ENCODE assay signal across 8 cellular contexts in genomic region chr6:79947191-79948173, GRCh38. TPM values are rescaled to one million over a fixed set of nuclear protein-coding genes. Genes with fewer than 3 reads are reported as not detected.
DNase-seq lines count a peak whose midpoint lies in the region; ATAC-seq, FAIRE-seq and TF ChIP-seq lines count a peak whose summit lies in the region.

ELOVL4 (minus strand) TSS chr6:79947553; CDS start chr6:79947279, 274 bp downstream.

- peak; percentile 61 for DNase-seq in DMS114 treated with DMSO at 0.1 percent for 48 hours (lab: John Stamatoyannopoulos, UW; ENCODE audit: unreplicated experiment)
- DNase-seq in HCEC 1CT, result peak; percentile 11
- DNase-seq in NCI-H1694 (lab: John Stamatoyannopoulos, UW), result peak; percentile 50
- DNase-seq in WTC11 (ENCODE audit: low spot score), result peak; percentile 91
- DNase-seq in cerebellar cortex (ENCODE audit: low spot score), result peak; percentile 89
- DNase-seq in kidney, result peak; percentile 82
- peak; percentile 49 for DNase-seq in stimulated activated CD4-positive, alpha-beta T cell treated with anti-CD3 and anti-CD28 coated beads, Interleukin-12 subunit alpha, Interleukin-12 subunit beta, amount 100 ng/mL, for 4 hours
- no peak for DNase-seq in mesenteric fat pad (ENCODE audit: low spot score)

- no peaks in the 10 kb centered on the region for H3K36me3 Mint-ChIP-seq in WTC11

- TF ChIP-seq CTCF in WTC11 (IDR thresholded peaks at IDR 0.05) (no peak), kidney (IDR thresholded peaks at IDR 0.05; ENCODE audit: borderline replicate concordance, extremely low read depth, insufficient read depth) (no peak)

- peaks cover 41% of the 10 kb centered on the region for H3K4me1 Mint-ChIP-seq in WTC11

- H3K27ac Mint-ChIP-seq in WTC11, result peak within 1 kb of the TSS; percentile 51; the same call in 1 of the 2 replicates

- intact Hi-C loops in kidney (cut with DNase I), result no loop called here

- no peaks in the 10 kb centered on the region for H3K9me3 ChIP-seq in kidney (ENCODE audit: control insufficient read depth in 1 of 2, low read length in 2 of 2)

- H3K27me3 Mint-ChIP-seq in WTC11 (ENCODE audit: low read depth), result peaks cover 8% of the 10 kb centered on the region

- peak; percentile 89 for ATAC-seq in WTC11

- no peak within 1 kb of the TSS for H3K27ac ChIP-seq in kidney (ENCODE audit: low read depth in 2 of 2, low read length in 2 of 2)

- CTCF ChIA-PET in WTC11 (lab: Charles Lee), result interaction anchor here (0.7 to 2.3 kb wide), 13 partner anchors 10 to 254 kb away, joined by 3 to 19 read pairs (median 5); partner anchors contain the start of gene TTK

- H3K9me3 Mint-ChIP-seq in WTC11, result no peaks in the 10 kb centered on the region

- H3K4me3 ChIP-seq in kidney (ENCODE audit: low read length in 2 of 2), result peak within 1 kb of the TSS; percentile 46 to 56

- no peak for FAIRE-seq in kidney (lab: Jason Lieb, UNC)

- no peak within 1 kb of the TSS for H3K9ac ChIP-seq in kidney (ENCODE audit: low read length in 2 of 2)

- H3K4me1 ChIP-seq in kidney (ENCODE audit: control insufficient read depth in 1 of 2, insufficient read depth in 1 of 2, low read depth in 1 of 2, low read length in 2 of 2), result peaks cover 0 to 6% of the 10 kb centered on the region in 2 donors

- H3K36me3 ChIP-seq in kidney (ENCODE audit: control insufficient read depth in 1 of 2, insufficient read depth in 2 of 2, low read length in 2 of 2), result no peaks in the 10 kb centered on the region

- H3K4me3 Mint-ChIP-seq in WTC11, result peak within 1 kb of the TSS; percentile 96

- POLR2A ChIA-PET in WTC11 (lab: Charles Lee), result interaction anchor here (1.5 kb wide), 1 partner anchor 159 kb away, joined by 3 read pairs; the partner anchor contains the start of gene BCKDHB

TF ChIP-seq in WTC11, 78 proteins besides CTCF, POLR2A, EP300 and RAD21 (continues in another document):
- TF ChIP-seq TEAD4 (CRISPR knock-in tag; IDR thresholded peaks at IDR 0.05), result no peak
- TF ChIP-seq IRF1 (CRISPR knock-in tag; IDR thresholded peaks at IDR 0.05), result no peak; the same call in 1 of the 2 replicates
- no peak for TF ChIP-seq GABPB1 (CRISPR knock-in tag; IDR thresholded peaks at IDR 0.05)
- TF ChIP-seq RORB (CRISPR knock-in tag; IDR thresholded peaks at IDR 0.05), result no peak
- TF ChIP-seq ETV6 (CRISPR knock-in tag; IDR thresholded peaks at IDR 0.05), result peak; percentile 86
- no peak for TF ChIP-seq NFE2L1 (CRISPR knock-in tag; IDR thresholded peaks at IDR 0.05)
- no peak for TF ChIP-seq ZBTB43 (CRISPR knock-in tag; IDR thresholded peaks at IDR 0.05)
- no peak for TF ChIP-seq NFYB (CRISPR knock-in tag; conservative IDR thresholded peaks at IDR 0.05; ENCODE audit: low read depth)
- no peak for TF ChIP-seq ZNF263 (CRISPR knock-in tag; IDR thresholded peaks at IDR 0.05; ENCODE audit: low read depth)
- TF ChIP-seq EMX1 (CRISPR knock-in tag; IDR thresholded peaks at IDR 0.05), result no peak
- TF ChIP-seq SMAD4 (CRISPR knock-in tag; IDR thresholded peaks at IDR 0.05), result no peak
- peak; percentile 23; the same call in 1 of the 2 replicates for TF ChIP-seq CREM (CRISPR knock-in tag; IDR thresholded peaks at IDR 0.05)
- no peak for TF ChIP-seq RELA (CRISPR knock-in tag; IDR thresholded peaks at IDR 0.05; ENCODE audit: borderline replicate concordance)
- TF ChIP-seq NR3C1 (CRISPR knock-in tag; conservative IDR thresholded peaks at IDR 0.05; ENCODE audit: low read depth), result no peak
- peak; percentile 85 for TF ChIP-seq TP53 (CRISPR knock-in tag; IDR thresholded peaks at IDR 0.05)
- TF ChIP-seq E2F1 (CRISPR knock-in tag; IDR thresholded peaks at IDR 0.05), result peak; percentile 79
- no peak for TF ChIP-seq ERG (CRISPR knock-in tag; IDR thresholded peaks at IDR 0.05)
- no peak for TF ChIP-seq ZNF423 (CRISPR knock-in tag; IDR thresholded peaks at IDR 0.05)
- no peak for TF ChIP-seq ZMAT4 (CRISPR knock-in tag; IDR thresholded peaks at IDR 0.05)
- TF ChIP-seq CREB1 (CRISPR knock-in tag; IDR thresholded peaks at IDR 0.05), result peak; percentile 82
- no peak for TF ChIP-seq ATF2 (CRISPR knock-in tag; IDR thresholded peaks at IDR 0.05; ENCODE audit: borderline replicate concordance, low read depth)
- TF ChIP-seq ZSCAN18 (CRISPR knock-in tag; IDR thresholded peaks at IDR 0.05), result no peak
- TF ChIP-seq ATF1 (CRISPR knock-in tag; IDR thresholded peaks at IDR 0.05), result 0 out of 2 replicates have a peak, but pooled peaks have one; percentile 57

RNA-seq across cellular contexts. Expression of gene ELOVL4, which starts in this region (rescaled TPM):
- total RNA-seq in WTC11 (2021) (8.5 to 10.1 TPM (median 9.0 TPM) in 3 replicates), kidney (0.38 TPM), mesenteric fat pad (0.58 TPM)
- 2.1 TPM for polyA plus RNA-seq in kidney (ENCODE audit: insufficient read depth, low read depth, low replicate concordance)
